ENCODE assay signal across 8 cellular contexts in the genomic region with DNA sequence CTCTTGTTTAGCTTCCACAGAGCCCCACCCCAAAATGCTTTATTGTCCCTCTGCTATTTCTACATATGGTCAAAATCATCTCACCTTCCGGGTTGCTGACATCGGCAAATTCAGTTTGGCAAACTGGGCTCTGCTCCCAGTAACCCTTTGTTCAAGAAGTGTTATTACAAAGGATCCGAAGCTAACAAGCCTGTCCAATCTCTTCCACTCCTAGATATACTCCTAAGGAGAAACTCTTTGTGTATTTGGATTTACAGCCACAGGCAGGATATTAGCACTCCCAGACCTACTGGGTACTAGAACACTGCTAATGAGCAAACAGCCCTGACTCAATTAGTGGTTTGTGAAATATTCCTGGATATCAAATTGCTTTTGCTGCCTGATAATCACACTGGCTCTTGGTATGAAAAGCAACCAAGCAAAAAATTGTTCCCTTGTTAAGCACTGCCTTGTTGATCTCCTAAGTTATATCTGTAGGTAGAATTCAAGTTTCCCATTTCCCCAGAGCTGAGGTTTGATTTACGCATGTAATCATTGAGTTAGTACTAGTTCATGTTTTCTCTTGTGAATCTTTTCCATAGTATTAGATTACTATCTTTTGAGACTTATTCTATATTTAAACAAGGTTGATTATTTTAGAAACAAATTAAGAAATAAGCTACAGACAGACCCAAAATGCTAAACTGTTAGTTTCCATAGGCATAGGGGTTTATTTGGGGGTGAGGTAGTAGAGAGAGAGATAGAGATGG. TPM values are rescaled to one million over a fixed set of nuclear protein-coding genes. Genes with fewer than 3 reads are reported as not detected.
DNase-seq lines count a peak whose midpoint lies in the region; ATAC-seq and TF ChIP-seq lines count a peak whose summit lies in the region.

No MANE protein-coding gene starts in this region.

- H3K9me3 ChIP-seq in T-helper 17 cell (ENCODE audit: control insufficient read depth, low read length, poor library complexity, severe bottlenecking): no peaks in the 10 kb centered on the region

- DNase-seq in Ammon's horn (ENCODE audit: low spot score): peak; percentile 2
- peak; percentile 66 for DNase-seq in LHCN-M2 (ENCODE audit: low read depth)
- no peak for DNase-seq in T-helper 17 cell
- DNase-seq in fibroblast of peridontal ligament (ENCODE audit: extremely low read depth): peak; percentile 81
- no peak for DNase-seq in progenitor cell of endocrine pancreas (ENCODE audit: low spot score, unreplicated experiment)
- DNase-seq in effector CD4-positive, alpha-beta T cell: no peak
- DNase-seq in SIG-M5 treated with dmso at 0.1 percent for 504 hours (lab: John Stamatoyannopoulos, UW; ENCODE audit: unreplicated experiment): no peak
- DNase-seq in GF-D8 (lab: John Stamatoyannopoulos, UW): no peak

- H3K27ac Mint-ChIP-seq in T-helper 17 cell (peak overlapping the region; percentile 96), progenitor cell of endocrine pancreas (peak overlapping the region; percentile 76)

- H3K27me3 Mint-ChIP-seq in T-helper 17 cell (peaks cover 10% of the 10 kb centered on the region), progenitor cell of endocrine pancreas (no peaks in the 10 kb centered on the region)

- peaks cover 19% of the 10 kb centered on the region for H3K4me1 Mint-ChIP-seq in T-helper 17 cell
- H3K4me1 Mint-ChIP-seq in progenitor cell of endocrine pancreas (ENCODE audit: low read depth): peaks cover 25% of the 10 kb centered on the region

- ATAC-seq in T-helper 17 cell: no peak

- H3K4me3 Mint-ChIP-seq in T-helper 17 cell (peak overlapping the region; percentile 87), progenitor cell of endocrine pancreas (ENCODE audit: low read depth) (peak overlapping the region; percentile 98)

- H3K36me3 Mint-ChIP-seq in T-helper 17 cell (ENCODE audit: low read depth) (no peaks in the 10 kb centered on the region), progenitor cell of endocrine pancreas (ENCODE audit: insufficient read depth) (peaks cover 17% of the 10 kb centered on the region)

- no peaks in the 10 kb centered on the region for H3K9me3 Mint-ChIP-seq in progenitor cell of endocrine pancreas (ENCODE audit: low read depth)

- no peak for TF ChIP-seq CTCF in progenitor cell of endocrine pancreas (IDR thresholded peaks at IDR 0.05; ENCODE audit: unreplicated experiment)

RNA-seq across cellular contexts. Expression of gene JUN, which starts 3.8 kb away (rescaled TPM):
- 63.7 and 79.8 TPM in 2 replicates for total RNA-seq in LHCN-M2 (2014; rRNA removed)
- polyA plus RNA-seq in LHCN-M2 (2012): 38.9 TPM
- 1,000 to 10,000 TPM; 1,878 to 2,007 TPM for total RNA-seq in T-helper 17 cell
- total RNA-seq in progenitor cell of endocrine pancreas: 93.8 and 107 TPM in 2 replicates

Comparison
In these comparisons a context has a peak if more than half of its experiments do, and no peak if none do; other contexts are left out.
1. DNase-seq: peak in Ammon's horn (single experiment), LHCN-M2 (single experiment) and fibroblast of peridontal ligament (single experiment); none in T-helper 17 cell (0 of 3), progenitor cell of endocrine pancreas (single experiment), effector CD4-positive, alpha-beta T cell (single experiment), SIG-M5 treated with dmso at 0.1 percent for 504 hours (single experiment) and GF-D8 (single experiment).
2. RNA of gene JUN, which starts 3.8 kb away (total RNA-seq): 1,878 to 2,007 TPM in T-helper 17 cell; 93.8 to 107 TPM in progenitor cell of endocrine pancreas and 63.7 to 79.8 TPM in LHCN-M2; every median in the first group is over 10 times any median in the second.